In the genomic region with DNA sequence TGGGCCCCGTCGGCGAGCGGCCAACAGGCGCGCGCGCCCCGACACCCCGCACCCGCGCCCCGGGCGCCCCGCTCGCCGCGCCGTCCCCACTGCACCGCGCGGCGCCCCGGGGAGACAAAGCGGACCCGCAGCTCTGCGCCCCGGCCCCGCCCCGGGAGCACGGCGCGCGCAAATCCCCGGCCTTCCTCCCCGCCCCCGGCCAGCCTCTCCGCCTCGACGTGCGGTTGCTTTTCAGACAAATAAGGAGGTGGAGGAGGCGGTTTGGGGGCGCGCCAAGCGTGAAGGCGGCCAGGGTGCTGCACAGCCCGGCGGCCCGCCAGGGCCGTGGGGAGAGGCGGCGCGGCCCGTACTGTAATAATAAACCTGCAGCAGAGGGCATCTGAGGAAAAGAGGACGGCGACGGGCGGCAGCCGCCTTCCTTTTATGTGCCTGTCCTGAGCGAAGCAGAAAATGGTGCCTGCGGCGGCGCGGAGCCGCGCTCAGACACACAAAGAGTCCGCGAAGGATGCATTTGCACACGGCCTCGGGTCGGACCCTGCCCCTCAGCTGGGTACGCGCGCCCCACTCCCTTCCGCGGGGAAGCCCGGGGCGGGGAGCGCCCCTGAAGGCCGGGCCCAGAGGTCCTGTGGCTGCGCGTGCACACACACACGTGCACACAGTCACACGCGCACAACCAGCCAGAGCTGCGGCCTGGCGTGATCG, we compare ENCODE assay signal across 8 cellular contexts. TPM values are rescaled to one million over a fixed set of nuclear protein-coding genes. Genes with fewer than 3 reads are reported as not detected.
DNase-seq lines count a peak whose midpoint lies in the region; ATAC-seq and TF ChIP-seq lines count a peak whose summit lies in the region.

No MANE protein-coding gene starts in this region.

- H3K9me3 ChIP-seq in adrenal gland (replicated peaks in 1 of 3) (no peaks in the 10 kb centered on the region), upper lobe of right lung (no peaks in the 10 kb centered on the region)

- peaks cover 9% of the 10 kb centered on the region for H3K36me3 Mint-ChIP-seq in progenitor cell of endocrine pancreas (ENCODE audit: insufficient read depth)

- intact Hi-C loops in adrenal gland (cut with DNase I) (no loop called here), left cardiac atrium (cut with DNase I) (loop anchor here in 1 of 2 donors (2.0 kb wide), 1 partner anchor 207 kb away; no protein-coding TSS in a partner anchor), upper lobe of right lung (cut with DNase I) (no loop called here)

- ATAC-seq in HG02610 (IDR thresholded peaks at IDR 0.05; ENCODE audit: unreplicated experiment) (peak; percentile 78), left cardiac atrium (peak; percentile 91 to 92), upper lobe of right lung (peak; percentile 89)

- peak; percentile 95 for DNase-seq in GM12865 (ENCODE audit: low read depth)
- DNase-seq in NCI-H1048 (lab: John Stamatoyannopoulos, UW): peak; percentile 87
- peak; percentile 53 for DNase-seq in T follicular helper cell (ENCODE audit: low read depth)
- DNase-seq in adrenal gland: peak; percentile 92 to 97 (median 95)
- DNase-seq in left cardiac atrium: peak; percentile 94
- DNase-seq in progenitor cell of endocrine pancreas (ENCODE audit: low spot score, unreplicated experiment): peak; percentile 74
- peak; percentile 96 for DNase-seq in upper lobe of right lung

- no peaks in the 10 kb centered on the region for H3K27me3 Mint-ChIP-seq in progenitor cell of endocrine pancreas

- no peaks in the 10 kb centered on the region for H3K9me3 Mint-ChIP-seq in progenitor cell of endocrine pancreas (ENCODE audit: low read depth)

- peak in 1 of 2 donors; percentile 72 for TF ChIP-seq POLR2A in adrenal gland (IDR thresholded peaks at IDR 0.05)

- H3K36me3 ChIP-seq in adrenal gland (replicated peaks in 1 of 2) (no peaks in the 10 kb centered on the region), upper lobe of right lung (no peaks in the 10 kb centered on the region)

- H3K4me3 Mint-ChIP-seq in progenitor cell of endocrine pancreas (ENCODE audit: low read depth): peak overlapping the region; percentile 90

- peaks cover 33% of the 10 kb centered on the region for H3K4me1 Mint-ChIP-seq in progenitor cell of endocrine pancreas (ENCODE audit: low read depth)

- H3K27ac ChIP-seq in adrenal gland: peak overlapping the region; percentile 49 to 99 (median 92)
- H3K27ac ChIP-seq in upper lobe of right lung: peak overlapping the region; percentile 87

- peak overlapping the region; percentile 99 for H3K27ac Mint-ChIP-seq in progenitor cell of endocrine pancreas

- no peak for TF ChIP-seq CTCF in GM12865 (IDR thresholded peaks at IDR 0.05; ENCODE audit: insufficient read depth, low read depth, low read length, missing control alignments)
- no peak for TF ChIP-seq CTCF in adrenal gland (IDR thresholded peaks at IDR 0.05)
- TF ChIP-seq CTCF in progenitor cell of endocrine pancreas (IDR thresholded peaks at IDR 0.05; ENCODE audit: unreplicated experiment): no peak
- no peak for TF ChIP-seq CTCF in upper lobe of right lung (IDR thresholded peaks at IDR 0.05)

- H3K4me1 ChIP-seq in adrenal gland (replicated peaks in 1 of 2): peaks cover 3 to 34% of the 10 kb centered on the region in 2 donors
- peaks cover 13% of the 10 kb centered on the region for H3K4me1 ChIP-seq in upper lobe of right lung

- 0 to 1% (median 0%) methylated on average over 4 to 88 of the region's 88 CpGs for WGBS in adrenal gland, 4 donors

- H3K27me3 ChIP-seq in adrenal gland: no peaks in the 10 kb centered on the region
- no peaks in the 10 kb centered on the region for H3K27me3 ChIP-seq in upper lobe of right lung

- H3K4me3 ChIP-seq in GM12865 (ENCODE audit: low read depth, low read length): peak overlapping the region; percentile 96
- H3K4me3 ChIP-seq in adrenal gland: peak overlapping the region; percentile 22 to 70 (median 43)
- H3K4me3 ChIP-seq in upper lobe of right lung: peak overlapping the region; percentile 65

RNA-seq across cellular contexts. Expression of a gene that starts 0.7 kb away (rescaled TPM):
- total RNA-seq in adrenal gland (100 to 1,000 TPM in 1 of 8 donors, 10 to 100 TPM in 7; 11.4 to 107 (median 65.5) TPM), left cardiac atrium (10 to 100 TPM; 12.8 to 22.5 TPM), progenitor cell of endocrine pancreas (414 and 460 TPM in 2 replicates), upper lobe of right lung (19.3 TPM)
- polyA plus RNA-seq in adrenal gland: 10 to 100 TPM; 35.1 to 50.6 (median 41.9) TPM

Comparison
In these comparisons a context has a peak if more than half of its experiments do, and no peak if none do; other contexts are left out.
1. Peak in every context shown above with its lines: DNase-seq, ATAC-seq, H3K4me3 ChIP-seq and H3K27ac ChIP-seq.
2. H3K4me3 ChIP-seq: peak in every context shown above with its lines; median percentile 96 in GM12865; 65 in upper lobe of right lung; 43 in adrenal gland.